In the genomic region with DNA sequence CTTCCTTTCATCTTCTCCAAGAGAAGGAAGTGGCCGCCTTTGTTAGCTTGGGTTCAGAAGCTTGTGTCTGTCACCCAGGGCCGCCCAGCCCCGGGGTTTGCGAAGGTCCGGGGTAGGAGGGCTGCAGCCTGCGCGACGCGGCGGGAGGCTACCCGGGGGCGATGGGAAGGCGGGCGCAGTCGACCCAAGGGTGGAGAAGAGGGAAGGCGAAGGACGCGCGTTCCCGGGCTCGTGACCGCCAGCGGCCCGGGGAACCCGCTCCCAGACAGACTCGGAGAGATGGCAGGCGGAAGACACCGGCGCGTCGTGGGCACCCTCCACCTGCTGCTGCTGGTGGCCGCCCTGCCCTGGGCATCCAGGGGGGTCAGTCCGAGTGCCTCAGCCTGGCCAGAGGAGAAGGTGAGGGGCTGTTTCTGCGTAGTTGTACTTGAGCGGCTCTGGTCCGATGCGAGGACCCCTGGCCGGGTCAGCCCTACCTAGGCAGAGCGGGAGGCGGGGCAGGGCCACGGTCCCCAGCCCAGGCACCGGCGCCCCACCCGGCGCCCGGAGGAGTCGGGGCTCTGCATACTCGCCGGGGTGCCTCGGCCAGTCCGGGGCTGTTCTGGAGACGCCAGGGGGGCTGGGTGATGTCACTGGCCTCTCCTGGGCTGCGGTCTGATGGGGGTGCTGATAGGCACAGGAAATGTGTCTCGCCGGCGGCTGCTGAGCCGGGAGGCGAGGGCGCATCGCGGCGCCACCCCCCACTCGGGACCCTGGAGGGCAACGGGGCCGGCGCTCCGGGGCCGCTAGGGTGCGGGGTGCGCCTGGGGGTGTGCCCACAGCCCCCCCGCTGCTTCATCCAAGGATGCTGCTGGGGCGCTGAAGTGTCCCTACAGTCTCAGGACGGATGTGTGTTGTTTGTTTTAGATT, we compare ENCODE assay signal across 7 cellular contexts. TPM values are rescaled to one million over a fixed set of nuclear protein-coding genes. Genes with fewer than 3 reads are reported as not detected.
DNase-seq lines count a peak whose midpoint lies in the region; ATAC-seq and TF ChIP-seq lines count a peak whose summit lies in the region.

A gene (plus strand): TSS at position 178 of the 909 bp plus-strand sequence. CDS start 102 bp downstream, at position 280.

- H3K79me2 ChIP-seq in Loucy (ENCODE audit: insufficient read depth, low read length) (no peaks in the 10 kb centered on the region), mesendoderm (ENCODE audit: control insufficient read depth, insufficient read depth, low read length) (no peaks in the 10 kb centered on the region)

- intact Hi-C loops in activated CD4-positive, alpha-beta memory T cell treated with anti-CD3 and anti-CD28 coated beads for 36 hours (cut with micrococcal nuclease) = loop anchor here (2.0 kb wide), 1 partner anchor 20 kb away; a partner anchor contains a TSS

- H3K56ac ChIP-seq in mesendoderm (ENCODE audit: low read length) = peak within 1 kb of the TSS; percentile 88

- peak within 1 kb of the TSS; percentile 17 for H2BK5ac ChIP-seq in mesendoderm (ENCODE audit: low read length)

- no peaks in the 10 kb centered on the region for H3K9me3 Mint-ChIP-seq in activated CD4-positive, alpha-beta memory T cell treated with anti-CD3 and anti-CD28 coated beads for 36 hours
- H3K9me3 Mint-ChIP-seq in effector memory CD8-positive, alpha-beta T cell = no peaks in the 10 kb centered on the region
- no peaks in the 10 kb centered on the region for H3K9me3 Mint-ChIP-seq in stimulated activated memory B cell treated with anti-CD40 and anti-IgM and Interleukin-4, amounts not matched to agents 10 μg/mL and 1 μg/mL and 100 μg/mL, for 72 hours

- no peak within 1 kb of the TSS for H3K27ac Mint-ChIP-seq in activated CD4-positive, alpha-beta memory T cell treated with anti-CD3 and anti-CD28 coated beads for 36 hours
- peak within 1 kb of the TSS; percentile 82 to 92 for H3K27ac Mint-ChIP-seq in effector memory CD8-positive, alpha-beta T cell
- H3K27ac Mint-ChIP-seq in stimulated activated memory B cell treated with anti-CD40 and anti-IgM and Interleukin-4, amounts not matched to agents 10 μg/mL and 1 μg/mL and 100 μg/mL, for 72 hours = peak within 1 kb of the TSS; percentile 85

- no peaks in the 10 kb centered on the region for H3K79me1 ChIP-seq in mesendoderm (ENCODE audit: low read length)

- peak within 1 kb of the TSS; percentile 98 for H3K4ac ChIP-seq in mesendoderm (ENCODE audit: low read depth, low read length)

- H3K9ac ChIP-seq in Loucy (ENCODE audit: low read depth, low read length, poor library complexity, severe bottlenecking) = no peak within 1 kb of the TSS
- H3K9ac ChIP-seq in mesendoderm (ENCODE audit: low read length) = peak within 1 kb of the TSS; percentile 63

- peaks cover 28% of the 10 kb centered on the region for H3K4me1 ChIP-seq in Loucy (ENCODE audit: insufficient read depth, low read length, poor library complexity, severe bottlenecking)
- H3K4me1 ChIP-seq in mesendoderm (ENCODE audit: control insufficient read depth, low read depth, low read length) = peaks cover 16% of the 10 kb centered on the region

- no peaks in the 10 kb centered on the region for H3K9me3 ChIP-seq in Loucy (ENCODE audit: insufficient read depth, low read depth, low read length)

- CTCF ChIA-PET in activated CD4-positive, alpha-beta memory T cell treated with anti-CD3 and anti-CD28 coated beads for 36 hours (lab: Charles Lee) = interaction anchor here (1.4 kb wide), 1 partner anchor 52 kb away, joined by 3 read pairs; no protein-coding TSS in a partner anchor

- no peak for TF ChIP-seq CTCF in Loucy (conservative IDR thresholded peaks at IDR 0.05; ENCODE audit: low read length)

- no peaks in the 10 kb centered on the region for H3K36me3 ChIP-seq in Loucy (ENCODE audit: insufficient read depth, low read length)
- H3K36me3 ChIP-seq in mesendoderm (ENCODE audit: control insufficient read depth, insufficient read depth, low read length) = no peaks in the 10 kb centered on the region

- H4K5ac ChIP-seq in mesendoderm (ENCODE audit: low read length) = peak within 1 kb of the TSS; percentile 18

- H2AK5ac ChIP-seq in mesendoderm (ENCODE audit: low read length) = peak within 1 kb of the TSS; percentile 0

- no peaks in the 10 kb centered on the region for H4K20me1 ChIP-seq in Loucy (ENCODE audit: insufficient read depth, low read length, poor library complexity, severe bottlenecking)

- H3K4me1 Mint-ChIP-seq in activated CD4-positive, alpha-beta memory T cell treated with anti-CD3 and anti-CD28 coated beads for 36 hours (ENCODE audit: low read depth) = peaks cover 21% of the 10 kb centered on the region
- peaks cover 7 to 9% of the 10 kb centered on the region in 2 donors for H3K4me1 Mint-ChIP-seq in effector memory CD8-positive, alpha-beta T cell (ENCODE audit: low read depth in 2 of 2)
- peaks cover 26% of the 10 kb centered on the region for H3K4me1 Mint-ChIP-seq in stimulated activated memory B cell treated with anti-CD40 and anti-IgM and Interleukin-4, amounts not matched to agents 10 μg/mL and 1 μg/mL and 100 μg/mL, for 72 hours

- H2BK15ac ChIP-seq in mesendoderm (replicated peaks; ENCODE audit: low read depth) = peak within 1 kb of the TSS; percentile 86

- no CpG with 5 or more reads among the region's 73 CpGs for WGBS in mesendoderm (ENCODE audit: extremely low coverage, insufficient coverage, low lambda C conversion rate)

- peak within 1 kb of the TSS; percentile 51 for H3K18ac ChIP-seq in mesendoderm (ENCODE audit: low read length)

- H3K27me3 ChIP-seq in Loucy (ENCODE audit: insufficient read depth, low read length, poor library complexity, severe bottlenecking) (no peaks in the 10 kb centered on the region), mesendoderm (ENCODE audit: insufficient read depth, low read length, poor library complexity) (no peaks in the 10 kb centered on the region)

- peak; percentile 75 for ATAC-seq in GM18511 (IDR thresholded peaks at IDR 0.05; ENCODE audit: unreplicated experiment)
- peak; percentile 94 for ATAC-seq in effector memory CD8-positive, alpha-beta T cell (replicated peaks)
- ATAC-seq in stimulated activated memory B cell treated with anti-CD40 and anti-IgM and Interleukin-4, amounts not matched to agents 10 μg/mL and 1 μg/mL and 100 μg/mL, for 72 hours = peak; percentile 89
- no peak for ATAC-seq in GM18873 (IDR thresholded peaks at IDR 0.05; ENCODE audit: low FRiP score, unreplicated experiment)

- peak within 1 kb of the TSS; percentile 74 for H3K4me3 Mint-ChIP-seq in activated CD4-positive, alpha-beta memory T cell treated with anti-CD3 and anti-CD28 coated beads for 36 hours
- peak within 1 kb of the TSS; percentile 81 to 86 for H3K4me3 Mint-ChIP-seq in effector memory CD8-positive, alpha-beta T cell
- peak within 1 kb of the TSS; percentile 87 for H3K4me3 Mint-ChIP-seq in stimulated activated memory B cell treated with anti-CD40 and anti-IgM and Interleukin-4, amounts not matched to agents 10 μg/mL and 1 μg/mL and 100 μg/mL, for 72 hours

- peak within 1 kb of the TSS; percentile 51; the same call in 1 of the 2 replicates for H2AFZ ChIP-seq in Loucy (ENCODE audit: low read length)

- peak; percentile 63 for DNase-seq in activated CD4-positive, alpha-beta memory T cell treated with anti-CD3 and anti-CD28 coated beads for 36 hours
- peak; percentile 64 to 69 (median 69) for DNase-seq in effector memory CD8-positive, alpha-beta T cell
- DNase-seq in mesendoderm = peak; percentile 62

- H2BK120ac ChIP-seq in mesendoderm (ENCODE audit: low read depth, low read length) = peak within 1 kb of the TSS; percentile 70

- POLR2A ChIA-PET in activated CD4-positive, alpha-beta memory T cell treated with anti-CD3 and anti-CD28 coated beads for 36 hours (lab: Charles Lee) = no interaction called here

- H3K36me3 Mint-ChIP-seq in activated CD4-positive, alpha-beta memory T cell treated with anti-CD3 and anti-CD28 coated beads for 36 hours = no peaks in the 10 kb centered on the region
- H3K36me3 Mint-ChIP-seq in effector memory CD8-positive, alpha-beta T cell (ENCODE audit: insufficient read depth) = no peaks in the 10 kb centered on the region
- H3K36me3 Mint-ChIP-seq in stimulated activated memory B cell treated with anti-CD40 and anti-IgM and Interleukin-4, amounts not matched to agents 10 μg/mL and 1 μg/mL and 100 μg/mL, for 72 hours = no peaks in the 10 kb centered on the region

- H3K4me3 ChIP-seq in Loucy (ENCODE audit: low read length, poor library complexity, severe bottlenecking) (peak within 1 kb of the TSS; percentile 64), mesendoderm (ENCODE audit: low read length) (peak within 1 kb of the TSS; percentile 3)

- no peaks in the 10 kb centered on the region for H3K9me2 ChIP-seq in Loucy (replicated peaks; ENCODE audit: low read depth, low read length)

- no peaks in the 10 kb centered on the region for H3F3A ChIP-seq in Loucy (ENCODE audit: low read depth)

- H4K8ac ChIP-seq in mesendoderm (ENCODE audit: low read depth, low read length) = peak within 1 kb of the TSS; percentile 0

- H3K27me3 Mint-ChIP-seq in activated CD4-positive, alpha-beta memory T cell treated with anti-CD3 and anti-CD28 coated beads for 36 hours = peaks cover 30% of the 10 kb centered on the region
- H3K27me3 Mint-ChIP-seq in effector memory CD8-positive, alpha-beta T cell = peaks cover 0 to 3% of the 10 kb centered on the region in 2 donors
- no peaks in the 10 kb centered on the region for H3K27me3 Mint-ChIP-seq in stimulated activated memory B cell treated with anti-CD40 and anti-IgM and Interleukin-4, amounts not matched to agents 10 μg/mL and 1 μg/mL and 100 μg/mL, for 72 hours

- H3K4me2 ChIP-seq in Loucy (ENCODE audit: low read depth, low read length, poor library complexity, severe bottlenecking) (peak within 1 kb of the TSS; percentile 70), mesendoderm (ENCODE audit: low read length) (peak within 1 kb of the TSS; percentile 56)

- peak within 1 kb of the TSS; percentile 68 for H3K23ac ChIP-seq in mesendoderm (ENCODE audit: low read length)

- H3K27ac ChIP-seq in mesendoderm (ENCODE audit: low read depth, low read length) = peak within 1 kb of the TSS; percentile 74

RNA-seq across cellular contexts. Expression of the gene that starts here (rescaled TPM):
- under 1 TPM; 0.43 to 0.68 TPM for total RNA-seq in activated CD4-positive, alpha-beta memory T cell treated with anti-CD3 and anti-CD28 coated beads for 36 hours
- 26.1 TPM for polyA plus RNA-seq in mesendoderm (2013, experiment 1 of 2)
- polyA plus RNA-seq in mesendoderm (2013, experiment 2 of 2) = 24.8 TPM

Comparison
In these comparisons a context has a peak if more than half of its experiments do, and no peak if none do; other contexts are left out.
1. Peak in DNase-seq in activated CD4-positive, alpha-beta memory T cell treated with anti-CD3 and anti-CD28 coated beads for 36 hours; RNA of the gene not detected or under 1 TPM.